ENCODE assay signal across 13 cellular contexts in the genomic region with DNA sequence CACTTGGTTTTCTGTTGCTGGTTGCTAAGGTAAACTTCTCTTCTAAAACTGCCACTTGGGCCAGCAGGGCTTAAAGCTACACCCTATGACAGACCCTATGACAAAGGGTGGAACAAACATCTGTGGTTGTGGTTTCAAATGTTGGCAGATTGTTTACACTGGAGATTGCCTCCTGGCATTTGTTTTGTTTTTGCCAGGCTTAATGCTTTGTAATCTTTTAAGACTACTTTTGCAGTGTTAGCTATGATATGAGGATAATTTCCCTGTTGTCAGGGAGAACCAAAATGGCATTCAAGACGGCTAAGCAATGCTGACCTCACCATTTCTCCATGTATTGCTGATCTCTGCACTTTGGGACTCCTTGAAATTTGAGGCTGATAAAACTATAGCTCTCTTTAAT. TPM values are rescaled to one million over a fixed set of nuclear protein-coding genes. Genes with fewer than 3 reads are reported as not detected.
DNase-seq lines count a peak whose midpoint lies in the region; ATAC-seq and TF ChIP-seq lines count a peak whose summit lies in the region.
"Had no signal": no experiment of that assay in that cellular context is flagged by ENCODE, and none has a peak within 500 bp of the region (broad histone marks: within the 10 kb centered on the region; RNA-seq: fewer than 3 reads in every experiment).

No MANE protein-coding gene starts in this region.

- H3K4me2 ChIP-seq in PC-3 (ENCODE audit: low read length) = peak overlapping the region; percentile 16; the same call in 1 of the 2 replicates
- H3K4me2 ChIP-seq in mesendoderm (ENCODE audit: low read length) = no peak overlapping the region

- no peak overlapping the region for H3K4ac ChIP-seq in mesendoderm (ENCODE audit: low read depth, low read length)

- peak overlapping the region; percentile 21 to 28 for H3K27ac Mint-ChIP-seq in natural killer cell
- H3K27ac Mint-ChIP-seq in natural killer cell treated with Interleukin-12 subunit alpha and Interleukin-12 subunit beta and Interleukin-15 and Interleukin-18, amount 100 ng/mL, for 72 hours = no peak overlapping the region

- no TSS peak for BruUV-seq in PC-3 (replicated peaks; lab: Mats Ljungman, UMichigan)

- H4K5ac ChIP-seq in mesendoderm (ENCODE audit: low read length) = no peak overlapping the region

- no peak overlapping the region for H3K56ac ChIP-seq in mesendoderm (ENCODE audit: low read length)

- H3K18ac ChIP-seq in mesendoderm (ENCODE audit: low read length) = no peak overlapping the region

- H3K27ac ChIP-seq in PC-3 (ENCODE audit: low read length) = no peak overlapping the region
- H3K27ac ChIP-seq in mesendoderm (ENCODE audit: low read depth, low read length) = no peak overlapping the region
- H3K27ac ChIP-seq: brain microvascular endothelial cell had no signal

- H2AK5ac ChIP-seq in mesendoderm (ENCODE audit: low read length) = no peak overlapping the region

- DNase-seq in natural killer cell = no peak
- DNase-seq in natural killer cell treated with Interleukin-12 subunit alpha and Interleukin-12 subunit beta and Interleukin-15 and Interleukin-18, amount 100 ng/mL, for 72 hours (ENCODE audit: low spot score) = no peak
- DNase-seq in PC-3 = peak; percentile 64
- DNase-seq in glomerular visceral epithelial cell (ENCODE audit: extremely low spot score) = peak; percentile 3
- DNase-seq in mesendoderm = no peak
- no peak for DNase-seq in inferior parietal cortex (ENCODE audit: extremely low spot score)
- DNase-seq: activated CD8-positive, alpha-beta memory T cell treated with anti-CD3 and anti-CD28 coated beads, Interleukin-2, amount 50 U/mL, for 48 hours; brain microvascular endothelial cell; left cardiac atrium; occipital lobe; testis had no signal

- intact Hi-C loops in natural killer cell (cut with micrococcal nuclease) (no loop called here), PC-3 (cut with micrococcal nuclease) (no loop called here)

- peaks cover 7% of the 10 kb centered on the region in 2 donors for H3K4me1 Mint-ChIP-seq in natural killer cell
- peaks cover 0 to 5% of the 10 kb centered on the region in 2 donors for H3K4me1 Mint-ChIP-seq in natural killer cell treated with Interleukin-12 subunit alpha and Interleukin-12 subunit beta and Interleukin-15 and Interleukin-18, amount 100 ng/mL, for 72 hours (ENCODE audit: low read depth in 2 of 2)

- H3K4me1 ChIP-seq in PC-3 (ENCODE audit: insufficient read depth, low read length) (no peaks in the 10 kb centered on the region), mesendoderm (ENCODE audit: control insufficient read depth, low read depth, low read length) (no peaks in the 10 kb centered on the region)
- H3K4me1 ChIP-seq: testis had no signal

- no peaks in the 10 kb centered on the region for H3K9me3 ChIP-seq in PC-3 (ENCODE audit: low read length)
- H3K9me3 ChIP-seq: testis had no signal

- no peak overlapping the region for H2BK120ac ChIP-seq in mesendoderm (ENCODE audit: low read depth, low read length)

- no peak overlapping the region for H3K23ac ChIP-seq in mesendoderm (ENCODE audit: low read length)

- no peak overlapping the region for H3K9ac ChIP-seq in PC-3 (ENCODE audit: low read length)
- H3K9ac ChIP-seq in mesendoderm (ENCODE audit: low read length) = no peak overlapping the region

- CTCF ChIA-PET in PC-3 (lab: Charles Lee) = no interaction called here

- no peaks in the 10 kb centered on the region for H3K9me2 ChIP-seq in PC-3 (replicated peaks; ENCODE audit: low read length)

- H3K36me3 ChIP-seq in PC-3 (ENCODE audit: low read depth, low read length) = no peaks in the 10 kb centered on the region
- H3K36me3 ChIP-seq in mesendoderm (ENCODE audit: control insufficient read depth, insufficient read depth, low read length) = no peaks in the 10 kb centered on the region
- H3K36me3 ChIP-seq: brain microvascular endothelial cell had no signal

- WGBS in mesendoderm (ENCODE audit: extremely low coverage, insufficient coverage, low lambda C conversion rate) = no CpG with 5 or more reads among the region's 1 CpG

- no peaks in the 10 kb centered on the region for H3F3A ChIP-seq in PC-3 (ENCODE audit: low read length, unreplicated experiment)

- H4K20me1 ChIP-seq in PC-3 (ENCODE audit: low read length) = no peaks in the 10 kb centered on the region

- peak in 2 of 3 donors; percentile 78 to 83 for ATAC-seq in natural killer cell
- no peak for ATAC-seq in natural killer cell treated with Interleukin-12 subunit alpha and Interleukin-12 subunit beta and Interleukin-15 and Interleukin-18, amount 100 ng/mL, for 72 hours
- ATAC-seq in PC-3 = no peak
- ATAC-seq in GM21390 (IDR thresholded peaks at IDR 0.05; ENCODE audit: unreplicated experiment) = no peak
- ATAC-seq in HG02840 (IDR thresholded peaks at IDR 0.05; ENCODE audit: low FRiP score, unreplicated experiment) = no peak

- TF ChIP-seq CTCF in natural killer cell (IDR thresholded peaks at IDR 0.05) (no peak), PC-3 (conservative IDR thresholded peaks at IDR 0.05; ENCODE audit: low read depth, low read length) (no peak)

- no peak overlapping the region for H2BK15ac ChIP-seq in mesendoderm (replicated peaks; ENCODE audit: low read depth)

- H4K8ac ChIP-seq in mesendoderm (ENCODE audit: low read depth, low read length) = no peak overlapping the region

- H2BK5ac ChIP-seq in mesendoderm (ENCODE audit: low read length) = no peak overlapping the region

- no peaks in the 10 kb centered on the region for H3K79me2 ChIP-seq in PC-3 (ENCODE audit: low read length)
- H3K79me2 ChIP-seq in mesendoderm (ENCODE audit: control insufficient read depth, insufficient read depth, low read length) = no peaks in the 10 kb centered on the region

- H3K27me3 ChIP-seq in PC-3 (ENCODE audit: low read length) (0 out of 2 replicates have a peak, but pooled peaks cover 5% of the 10 kb centered on the region), mesendoderm (ENCODE audit: insufficient read depth, low read length, poor library complexity) (no peaks in the 10 kb centered on the region)
- H3K27me3 ChIP-seq: brain microvascular endothelial cell, testis had no signal

- POLR2A ChIA-PET in PC-3 (lab: Charles Lee; ENCODE audit: unreplicated experiment) = no interaction called here

- H3K4me3 ChIP-seq in PC-3 (ENCODE audit: low read length) = no peak overlapping the region
- no peak overlapping the region for H3K4me3 ChIP-seq in mesendoderm (ENCODE audit: low read length)
- H3K4me3 ChIP-seq: testis had no signal

- H3K4me3 Mint-ChIP-seq in natural killer cell = peak overlapping the region; percentile 41
- H3K4me3 Mint-ChIP-seq in natural killer cell treated with Interleukin-12 subunit alpha and Interleukin-12 subunit beta and Interleukin-15 and Interleukin-18, amount 100 ng/mL, for 72 hours = no peak overlapping the region

- H3K79me1 ChIP-seq in mesendoderm (ENCODE audit: low read length) = no peaks in the 10 kb centered on the region

- no peaks in the 10 kb centered on the region for H3K36me3 Mint-ChIP-seq in natural killer cell
- H3K36me3 Mint-ChIP-seq in natural killer cell treated with Interleukin-12 subunit alpha and Interleukin-12 subunit beta and Interleukin-15 and Interleukin-18, amount 100 ng/mL, for 72 hours = no peaks in the 10 kb centered on the region

- peaks cover 0 to 2% of the 10 kb centered on the region in 2 donors for H3K27me3 Mint-ChIP-seq in natural killer cell (ENCODE audit: low read depth in 2 of 2)
- H3K27me3 Mint-ChIP-seq in natural killer cell treated with Interleukin-12 subunit alpha and Interleukin-12 subunit beta and Interleukin-15 and Interleukin-18, amount 100 ng/mL, for 72 hours = peaks cover 8 to 26% of the 10 kb centered on the region in 2 donors

- no peaks in the 10 kb centered on the region for H3K9me3 Mint-ChIP-seq in natural killer cell
- H3K9me3 Mint-ChIP-seq in natural killer cell treated with Interleukin-12 subunit alpha and Interleukin-12 subunit beta and Interleukin-15 and Interleukin-18, amount 100 ng/mL, for 72 hours = no peaks in the 10 kb centered on the region

- no peak overlapping the region for H2AFZ ChIP-seq in PC-3 (ENCODE audit: low read length)

RNA-seq across cellular contexts. Expression of a gene that starts 50.3 kb away (rescaled TPM):
- total RNA-seq in natural killer cell (under 1 TPM in 2 of 3 donors, not detected in 1; 0.10 to 0.32 TPM), PC-3 (2014; rRNA removed) (not detected in 2 replicates)
- total RNA-seq in natural killer cell treated with Interleukin-12 subunit alpha and Interleukin-12 subunit beta and Interleukin-15 and Interleukin-18, amount 100 ng/mL, for 72 hours = not detected
- polyA plus RNA-seq in mesendoderm (2013, experiment 1 of 2) = 3.3 TPM
- 3.7 TPM for polyA plus RNA-seq in mesendoderm (2013, experiment 2 of 2)

Comparison
In these comparisons a context has a peak if more than half of its experiments do, and no peak if none do; other contexts are left out.
1. ATAC-seq: peak in natural killer cell (2 of 3); none in natural killer cell treated with Interleukin-12 subunit alpha and Interleukin-12 subunit beta and Interleukin-15 and Interleukin-18, amount 100 ng/mL, for 72 hours (0 of 2), PC-3 (single experiment), GM21390 (single experiment) and HG02840 (single experiment).
2. H3K27ac Mint-ChIP-seq: peak in natural killer cell (2 of 2); none in natural killer cell treated with Interleukin-12 subunit alpha and Interleukin-12 subunit beta and Interleukin-15 and Interleukin-18, amount 100 ng/mL, for 72 hours (0 of 2).
3. DNase-seq: peak in PC-3 (single experiment) and glomerular visceral epithelial cell (single experiment); none in natural killer cell (single experiment), natural killer cell treated with Interleukin-12 subunit alpha and Interleukin-12 subunit beta and Interleukin-15 and Interleukin-18, amount 100 ng/mL, for 72 hours (single experiment), mesendoderm (single experiment) and inferior parietal cortex (single experiment).